26 cellular contexts compared by ENCODE assay signal in genomic region chr11:61853698-61854169, GRCh38. TPM values are rescaled to one million over a fixed set of nuclear protein-coding genes. Genes with fewer than 3 reads are reported as not detected.
DNase-seq lines count a peak whose midpoint lies in the region; ATAC-seq and TF ChIP-seq lines count a peak whose summit lies in the region.
"Had no signal": no experiment of that assay in that cellular context is flagged by ENCODE, and none has a peak within 500 bp of the region (broad histone marks: within the 10 kb centered on the region; RNA-seq: fewer than 3 reads in every experiment).

No MANE protein-coding gene starts in this region.

- H3K27ac ChIP-seq in RWPE2 (ENCODE audit: poor library complexity, severe bottlenecking) (no peak overlapping the region), endodermal cell (ENCODE audit: low read depth, low read length) (no peak overlapping the region), testis (peak overlapping the region; percentile 59 to 69), vagina (no peak overlapping the region)
- H3K27ac ChIP-seq: body of pancreas, HL-60 had no signal

- no peaks in the 10 kb centered on the region for H3K4me1 Mint-ChIP-seq in endodermal cell
- H3K4me1 Mint-ChIP-seq: stimulated activated effector memory CD8-positive, alpha-beta T cell treated with anti-CD3 and anti-CD28 coated beads, Interleukin-12 subunit alpha, Interleukin-12 subunit beta, amount 100 ng/mL, for 72 hours; WTC11 had no signal

- H3K36me3 ChIP-seq in RWPE2 (ENCODE audit: low read depth) (peaks cover 97% of the 10 kb centered on the region), endodermal cell (ENCODE audit: control insufficient read depth, insufficient read depth, low read length) (peaks cover 80% of the 10 kb centered on the region), testis (ENCODE audit: low read depth, missing control alignments) (no peaks in the 10 kb centered on the region), vagina (peaks cover 0 to 27% of the 10 kb centered on the region in 2 donors)

- H3K4me3 ChIP-seq in RWPE2 (ENCODE audit: severe bottlenecking), result no peak overlapping the region
- no peak overlapping the region for H3K4me3 ChIP-seq in endodermal cell (ENCODE audit: low read length)
- no peak overlapping the region for H3K4me3 ChIP-seq in testis
- H3K4me3 ChIP-seq in vagina, result no peak overlapping the region
- H3K4me3 ChIP-seq: body of pancreas, lung, smooth muscle cell had no signal

- H3K27ac Mint-ChIP-seq in endodermal cell, result peak overlapping the region; percentile 35
- H3K27ac Mint-ChIP-seq in activated naive CD4-positive, alpha-beta T cell treated with anti-CD3 and anti-CD28 coated beads, Interleukin-2, amount 50 U/mL, for 72 hours, result no peak overlapping the region
- H3K27ac Mint-ChIP-seq: activated naive CD8-positive, alpha-beta T cell treated with anti-CD3 and anti-CD28 coated beads, Interleukin-2, amount 10 ng/mL, durations not matched to agents 7 days and 5 days; activated T-helper 2 cell treated with anti-CD3 and anti-CD28 coated beads, Interferon-gamma antibody, Interleukin-2, Interleukin-4, amounts not matched to agents 10 μg/mL and 5 μg/mL and 100 μg/mL, durations not matched to agents 14 hours and 24 hours and 36 hours; CD8-positive, alpha-beta T cell; stimulated activated effector memory CD8-positive, alpha-beta T cell treated with anti-CD3 and anti-CD28 coated beads, Interleukin-12 subunit alpha, Interleukin-12 subunit beta, amount 100 ng/mL, for 72 hours; WTC11 had no signal

- H3K36me3 Mint-ChIP-seq in endodermal cell (ENCODE audit: low read depth), result peaks cover 54% of the 10 kb centered on the region
- no peaks in the 10 kb centered on the region for H3K36me3 Mint-ChIP-seq in activated naive CD4-positive, alpha-beta T cell treated with anti-CD3 and anti-CD28 coated beads, Interleukin-2, amount 50 U/mL, for 72 hours
- H3K36me3 Mint-ChIP-seq: CD8-positive, alpha-beta T cell had no signal

- H3K9me3 ChIP-seq in RWPE2 (ENCODE audit: severe bottlenecking), result no peaks in the 10 kb centered on the region
- no peaks in the 10 kb centered on the region for H3K9me3 ChIP-seq in endodermal cell (ENCODE audit: control insufficient read depth, low read length)
- no peaks in the 10 kb centered on the region for H3K9me3 ChIP-seq in testis
- H3K9me3 ChIP-seq in vagina, result no peaks in the 10 kb centered on the region
- H3K9me3 ChIP-seq: body of pancreas had no signal

- H3K27me3 Mint-ChIP-seq in endodermal cell (ENCODE audit: insufficient read depth), result no peaks in the 10 kb centered on the region
- H3K27me3 Mint-ChIP-seq: activated naive CD8-positive, alpha-beta T cell treated with anti-CD3 and anti-CD28 coated beads, Interleukin-2, amount 10 ng/mL, durations not matched to agents 7 days and 5 days had no signal

- H3K27me3 ChIP-seq in RWPE2 (ENCODE audit: insufficient read depth, poor library complexity, severe bottlenecking) (no peaks in the 10 kb centered on the region), endodermal cell (ENCODE audit: control insufficient read depth, insufficient read depth, low read length, poor library complexity, severe bottlenecking) (no peaks in the 10 kb centered on the region), testis (no peaks in the 10 kb centered on the region), vagina (no peaks in the 10 kb centered on the region)
- H3K27me3 ChIP-seq: body of pancreas had no signal

- TF ChIP-seq CTCF in RWPE2 (IDR thresholded peaks at IDR 0.05; ENCODE audit: poor library complexity, severe bottlenecking) (no peak), endodermal cell (conservative IDR thresholded peaks at IDR 0.05) (no peak), testis (IDR thresholded peaks at IDR 0.05) (no peak), vagina (IDR thresholded peaks at IDR 0.05) (no peak)

- WGBS in endodermal cell (ENCODE audit: insufficient coverage in 1 of 2, insufficient read length in 1 of 2), 2 experiments, result 88 to 100% methylated on average over 4 to 13 of the region's 13 CpGs
- 41 to 76% methylated on average over 9 to 10 of the region's 13 CpGs for WGBS in testis, 2 donors

- H3K9ac ChIP-seq in endodermal cell (ENCODE audit: extremely low read depth, low read length, poor library complexity, severe bottlenecking), result no peak overlapping the region

- no peak overlapping the region for H3K4me3 Mint-ChIP-seq in endodermal cell
- H3K4me3 Mint-ChIP-seq: activated naive CD8-positive, alpha-beta T cell treated with anti-CD3 and anti-CD28 coated beads, Interleukin-2, amount 10 ng/mL, durations not matched to agents 7 days and 5 days; CD8-positive, alpha-beta T cell; stimulated activated effector memory CD8-positive, alpha-beta T cell treated with anti-CD3 and anti-CD28 coated beads, Interleukin-12 subunit alpha, Interleukin-12 subunit beta, amount 100 ng/mL, for 72 hours; WTC11 had no signal

- intact Hi-C loops in testis (cut with DNase I; ENCODE audit: low total_unique reads) (no loop called here), vagina (cut with DNase I) (no loop called here)

- TF ChIP-seq POLR2A in testis (IDR thresholded peaks at IDR 0.05), result no peak
- TF ChIP-seq POLR2A in vagina (IDR thresholded peaks at IDR 0.05), result no peak

- DNase-seq in RWPE2 (ENCODE audit: low spot score) (peak; percentile 42), endodermal cell (no peak), medulla oblongata (ENCODE audit: extremely low spot score) (peak; percentile 71), testis (peak; percentile 79), vagina (ENCODE audit: extremely low spot score in 2 of 2) (no peak), HPDE6-E6E7 (ENCODE audit: extremely low spot score) (no peak)
- DNase-seq in activated naive CD4-positive, alpha-beta T cell treated with anti-CD3 and anti-CD28 coated beads, Interleukin-2, amount 50 U/mL, for 72 hours (ENCODE audit: low spot score in 2 of 2), result no peak
- DNase-seq: activated CD8-positive, alpha-beta memory T cell treated with anti-CD3 and anti-CD28 coated beads, Interleukin-2, amount 50 U/mL, for 48 hours; activated naive CD8-positive, alpha-beta T cell treated with anti-CD3 and anti-CD28 coated beads, Interleukin-2, amount 10 ng/mL, durations not matched to agents 7 days and 5 days; body of pancreas; CD8-positive, alpha-beta T cell; DMS 273 treated with DMSO at 0.1 percent for 48 hours; effector CD8-positive, alpha-beta T cell; erythroblast; NCI-H1105 treated with DMSO at 0.1 percent for 48 hours; NCI-H2081; NCI-H226; NCI-H82; stimulated activated CD4-positive, alpha-beta T cell treated with anti-CD3 and anti-CD28 coated beads, Interleukin-2, amount 100 ng/mL, for 48 hours had no signal

- no peak for ATAC-seq in RWPE2 (ENCODE audit: low read depth)
- ATAC-seq in activated naive CD4-positive, alpha-beta T cell treated with anti-CD3 and anti-CD28 coated beads, Interleukin-2, amount 50 U/mL, for 72 hours, result no peak
- ATAC-seq: body of pancreas; CD8-positive, alpha-beta T cell; HCT116; stimulated activated effector memory CD8-positive, alpha-beta T cell treated with anti-CD3 and anti-CD28 coated beads, Interleukin-12 subunit alpha, Interleukin-12 subunit beta, amount 100 ng/mL, for 72 hours; WTC11 had no signal

- H3K4me1 ChIP-seq in RWPE2 (ENCODE audit: insufficient read depth, poor library complexity, severe bottlenecking) (no peaks in the 10 kb centered on the region), endodermal cell (ENCODE audit: control insufficient read depth, insufficient read depth, low read length) (no peaks in the 10 kb centered on the region), testis (peaks cover 52% of the 10 kb centered on the region), vagina (no peaks in the 10 kb centered on the region)
- H3K4me1 ChIP-seq: body of pancreas had no signal

- H3K9me3 Mint-ChIP-seq in endodermal cell, result no peaks in the 10 kb centered on the region
- H3K9me3 Mint-ChIP-seq in activated naive CD4-positive, alpha-beta T cell treated with anti-CD3 and anti-CD28 coated beads, Interleukin-2, amount 50 U/mL, for 72 hours, result no peaks in the 10 kb centered on the region
- H3K9me3 Mint-ChIP-seq: activated naive CD8-positive, alpha-beta T cell treated with anti-CD3 and anti-CD28 coated beads, Interleukin-2, amount 10 ng/mL, durations not matched to agents 7 days and 5 days; activated T-helper 2 cell treated with anti-CD3 and anti-CD28 coated beads, Interferon-gamma antibody, Interleukin-2, Interleukin-4, amounts not matched to agents 10 μg/mL and 5 μg/mL and 100 μg/mL, durations not matched to agents 14 hours and 24 hours and 36 hours; CD8-positive, alpha-beta T cell; stimulated activated effector memory CD8-positive, alpha-beta T cell treated with anti-CD3 and anti-CD28 coated beads, Interleukin-12 subunit alpha, Interleukin-12 subunit beta, amount 100 ng/mL, for 72 hours; WTC11 had no signal

RNA-seq across cellular contexts. Expression of gene FADS2, which starts 25.6 kb away (rescaled TPM):
- total RNA-seq in endodermal cell, result 100 to 1,000 TPM; 344 to 381 TPM
- 632 TPM for polyA plus RNA-seq in endodermal cell (2013, experiment 1 of 2)
- polyA plus RNA-seq in endodermal cell (2013, experiment 2 of 2), result 646 TPM
- total RNA-seq in testis, result 100 to 1,000 TPM in 1 of 2 donors, 10 to 100 TPM in 1; 73.5 to 123 TPM
- polyA plus RNA-seq in testis (ENCODE audit: insufficient read depth, low read depth, low replicate concordance), result 80.8 TPM
- total RNA-seq in vagina, result 25.5 TPM
- total RNA-seq in activated naive CD4-positive, alpha-beta T cell treated with anti-CD3 and anti-CD28 coated beads, Interleukin-2, amount 50 U/mL, for 72 hours, result 10 to 100 TPM; 42.6 to 55.1 TPM

RNA-seq across cellular contexts. Expression of gene FADS1, which starts 36.9 kb away (rescaled TPM):
- 100 to 1,000 TPM; 127 to 138 TPM for total RNA-seq in endodermal cell
- 197 TPM for polyA plus RNA-seq in endodermal cell (2013, experiment 1 of 2)
- polyA plus RNA-seq in endodermal cell (2013, experiment 2 of 2), result 191 TPM
- total RNA-seq in testis, result 10 to 100 TPM; 24.5 to 39.8 TPM
- polyA plus RNA-seq in testis (ENCODE audit: insufficient read depth, low read depth, low replicate concordance), result 21.1 TPM
- total RNA-seq in vagina, result 9.8 TPM
- 10 to 100 TPM; 16.1 to 28.9 TPM for total RNA-seq in activated naive CD4-positive, alpha-beta T cell treated with anti-CD3 and anti-CD28 coated beads, Interleukin-2, amount 50 U/mL, for 72 hours

RNA-seq across cellular contexts. Expression of gene FADS3, which starts 37.6 kb away (rescaled TPM):
- total RNA-seq in endodermal cell (10 to 100 TPM; 24.8 to 28.4 TPM), testis (10 to 100 TPM; 50.6 to 88.5 TPM), vagina (41.5 TPM)
- polyA plus RNA-seq in endodermal cell (2013, experiment 1 of 2), result 13.6 TPM
- polyA plus RNA-seq in endodermal cell (2013, experiment 2 of 2), result 15.8 TPM
- 20.5 TPM for polyA plus RNA-seq in testis (ENCODE audit: insufficient read depth, low read depth, low replicate concordance)
- total RNA-seq in activated naive CD4-positive, alpha-beta T cell treated with anti-CD3 and anti-CD28 coated beads, Interleukin-2, amount 50 U/mL, for 72 hours, result 10 to 100 TPM in 1 of 2 donors, 1 to 10 TPM in 1; 8.8 to 11.4 TPM

Comparison
In these comparisons a context has a peak if more than half of its experiments do, and no peak if none do; other contexts are left out.
1. DNase-seq: peak in RWPE2 (single experiment), medulla oblongata (single experiment) and testis (single experiment); none in endodermal cell (single experiment), vagina (0 of 2), HPDE6-E6E7 (single experiment) and activated naive CD4-positive, alpha-beta T cell treated with anti-CD3 and anti-CD28 coated beads, Interleukin-2, amount 50 U/mL, for 72 hours (0 of 2).
2. H3K27ac ChIP-seq: peak in testis (2 of 2); none in RWPE2 (single experiment), endodermal cell (single experiment) and vagina (single experiment).